In the genomic region with DNA sequence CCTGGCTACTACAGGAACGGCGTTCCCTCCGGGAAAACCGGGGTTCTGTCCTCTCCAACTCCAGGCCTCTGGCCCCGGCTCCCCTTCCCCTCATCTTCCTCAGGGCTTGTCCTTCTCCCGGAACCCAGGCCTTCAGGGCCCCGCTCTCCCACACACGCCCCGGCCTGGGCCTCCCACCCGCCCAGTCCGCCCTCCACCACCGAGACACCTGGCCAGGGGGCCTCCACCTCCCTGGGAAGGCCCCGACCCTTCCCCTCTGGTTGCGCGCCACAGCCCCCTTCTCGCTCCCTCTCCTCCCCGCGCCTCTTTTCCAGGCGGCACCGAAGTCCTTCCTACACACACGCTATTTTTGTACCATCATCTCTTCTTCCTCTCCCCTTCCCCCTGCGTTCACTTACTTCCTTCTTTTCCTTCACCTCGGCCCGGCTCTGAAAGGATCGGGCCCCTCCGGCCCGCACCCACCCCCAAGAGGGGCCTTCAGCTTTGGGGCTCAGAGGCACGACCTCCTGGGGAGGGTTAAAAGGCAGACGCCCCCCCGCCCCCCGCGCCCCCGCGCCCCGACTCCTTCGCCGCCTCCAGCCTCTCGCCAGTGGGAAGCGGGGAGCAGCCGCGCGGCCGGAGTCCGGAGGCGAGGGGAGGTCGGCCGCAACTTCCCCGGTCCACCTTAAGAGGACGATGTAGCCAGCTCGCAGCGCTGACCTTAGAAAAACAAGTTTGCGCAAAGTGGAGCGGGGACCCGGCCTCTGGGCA, we compare ENCODE assay signal across 8 cellular contexts. TPM values are rescaled to one million over a fixed set of nuclear protein-coding genes. Genes with fewer than 3 reads are reported as not detected.
DNase-seq lines count a peak whose midpoint lies in the region; FAIRE-seq and TF ChIP-seq lines count a peak whose summit lies in the region.

No MANE protein-coding gene starts in this region.

- no peak for TF ChIP-seq POLR2A in esophagus squamous epithelium (IDR thresholded peaks at IDR 0.05)

- TF ChIP-seq CTCF in C4-2B (conservative IDR thresholded peaks at IDR 0.05) = no peak
- TF ChIP-seq CTCF in esophagus squamous epithelium (IDR thresholded peaks at IDR 0.05) = no peak
- no peak for TF ChIP-seq CTCF in neural cell (IDR thresholded peaks at IDR 0.05; ENCODE audit: poor library complexity, severe bottlenecking)
- no peak for TF ChIP-seq CTCF in kidney (IDR thresholded peaks at IDR 0.05; ENCODE audit: borderline replicate concordance, extremely low read depth, insufficient read depth)

- H3K27me3 ChIP-seq in esophagus squamous epithelium (peaks cover 0 to 5% (median 0%) of the 10 kb centered on the region in 4 donors), neural cell (ENCODE audit: insufficient read depth, low read depth, low read length) (peaks cover 5% of the 10 kb centered on the region)

- H3K4me2 ChIP-seq in neural cell (ENCODE audit: low read length) = no peak overlapping the region

- no peak for FAIRE-seq in kidney (lab: Jason Lieb, UNC)

- no peak for TF ChIP-seq RAD21 in neural cell (conservative IDR thresholded peaks at IDR 0.05)

- no peaks in the 10 kb centered on the region for H3K9me2 ChIP-seq in neural cell (ENCODE audit: insufficient read depth, low read length)

- intact Hi-C loops in esophagus squamous epithelium (cut with DNase I) (loop anchor here (10.0 kb wide), 1 partner anchor 89 kb away; no protein-coding TSS in a partner anchor), kidney (cut with DNase I) (no loop called here)

- H3K36me3 ChIP-seq in esophagus squamous epithelium (no peaks in the 10 kb centered on the region), neural cell (ENCODE audit: insufficient read depth, low read length) (no peaks in the 10 kb centered on the region), kidney (ENCODE audit: control insufficient read depth in 1 of 2, insufficient read depth in 2 of 2, low read length in 2 of 2) (no peaks in the 10 kb centered on the region)

- H3K27ac ChIP-seq in C4-2B (peak overlapping the region; percentile 67), esophagus squamous epithelium (peak overlapping the region; percentile 89 to 98 (median 93)), neural cell (ENCODE audit: low read length) (no peak overlapping the region), kidney (ENCODE audit: low read depth in 2 of 2, low read length in 2 of 2) (peak overlapping the region in 1 of 2 donors; percentile 53)

- no peaks in the 10 kb centered on the region for H3K79me2 ChIP-seq in neural cell (replicated peaks; ENCODE audit: insufficient read depth, low read length)

- 21 to 32% methylated on average over 18 to 23 of the region's 54 CpGs for WGBS in esophagus squamous epithelium, 2 donors

- H3K4me3 ChIP-seq in esophagus squamous epithelium (peak overlapping the region; percentile 48 to 74 (median 68)), neural cell (ENCODE audit: low read length) (peak overlapping the region; percentile 67), kidney (ENCODE audit: low read length in 2 of 2) (peak overlapping the region in 1 of 2 donors; percentile 25)

- H2AFZ ChIP-seq in neural cell (ENCODE audit: low read depth, low read length) = no peak overlapping the region

- no peaks in the 10 kb centered on the region for H4K20me1 ChIP-seq in neural cell (ENCODE audit: insufficient read depth)

- H3K9me3 ChIP-seq in esophagus squamous epithelium (no peaks in the 10 kb centered on the region), neural cell (ENCODE audit: low read length) (no peaks in the 10 kb centered on the region), kidney (ENCODE audit: control insufficient read depth in 1 of 2, low read length in 2 of 2) (no peaks in the 10 kb centered on the region)

- peaks cover 32 to 83% (median 51%) of the 10 kb centered on the region in 3 donors for H3K4me1 ChIP-seq in esophagus squamous epithelium
- H3K4me1 ChIP-seq in kidney (ENCODE audit: control insufficient read depth in 1 of 2, insufficient read depth in 1 of 2, low read depth in 1 of 2, low read length in 2 of 2) = peaks cover 0 to 3% of the 10 kb centered on the region in 2 donors

- H3K9ac ChIP-seq in neural cell (ENCODE audit: low read length) (peak overlapping the region; percentile 72), kidney (ENCODE audit: low read length in 2 of 2) (peak overlapping the region in 1 of 2 donors; percentile 26)

- DNase-seq in OCI-M1 (lab: John Stamatoyannopoulos, UW) = peak; percentile 71
- DNase-seq in esophagus squamous epithelium (lab: John Stamatoyannopoulos, UW) = no peak
- DNase-seq in NCI-H1417 treated with DMSO at 0.1 percent for 48 hours (lab: John Stamatoyannopoulos, UW) = no peak
- DNase-seq in cerebellum (ENCODE audit: low spot score) = no peak
- no peak for DNase-seq in NCI-H2081 treated with DMSO at 0.1 percent for 48 hours (lab: John Stamatoyannopoulos, UW)
- no peak for DNase-seq in kidney

- TF ChIP-seq EP300 in neural cell (conservative IDR thresholded peaks at IDR 0.05; ENCODE audit: poor library complexity, severe bottlenecking) = no peak

- H3F3A ChIP-seq in neural cell (ENCODE audit: insufficient read depth, low read length, poor library complexity, severe bottlenecking) = no peaks in the 10 kb centered on the region

TF ChIP-seq in neural cell, 6 proteins besides CTCF, POLR2A, EP300 and RAD21:
- TF ChIP-seq, protein P1, sequence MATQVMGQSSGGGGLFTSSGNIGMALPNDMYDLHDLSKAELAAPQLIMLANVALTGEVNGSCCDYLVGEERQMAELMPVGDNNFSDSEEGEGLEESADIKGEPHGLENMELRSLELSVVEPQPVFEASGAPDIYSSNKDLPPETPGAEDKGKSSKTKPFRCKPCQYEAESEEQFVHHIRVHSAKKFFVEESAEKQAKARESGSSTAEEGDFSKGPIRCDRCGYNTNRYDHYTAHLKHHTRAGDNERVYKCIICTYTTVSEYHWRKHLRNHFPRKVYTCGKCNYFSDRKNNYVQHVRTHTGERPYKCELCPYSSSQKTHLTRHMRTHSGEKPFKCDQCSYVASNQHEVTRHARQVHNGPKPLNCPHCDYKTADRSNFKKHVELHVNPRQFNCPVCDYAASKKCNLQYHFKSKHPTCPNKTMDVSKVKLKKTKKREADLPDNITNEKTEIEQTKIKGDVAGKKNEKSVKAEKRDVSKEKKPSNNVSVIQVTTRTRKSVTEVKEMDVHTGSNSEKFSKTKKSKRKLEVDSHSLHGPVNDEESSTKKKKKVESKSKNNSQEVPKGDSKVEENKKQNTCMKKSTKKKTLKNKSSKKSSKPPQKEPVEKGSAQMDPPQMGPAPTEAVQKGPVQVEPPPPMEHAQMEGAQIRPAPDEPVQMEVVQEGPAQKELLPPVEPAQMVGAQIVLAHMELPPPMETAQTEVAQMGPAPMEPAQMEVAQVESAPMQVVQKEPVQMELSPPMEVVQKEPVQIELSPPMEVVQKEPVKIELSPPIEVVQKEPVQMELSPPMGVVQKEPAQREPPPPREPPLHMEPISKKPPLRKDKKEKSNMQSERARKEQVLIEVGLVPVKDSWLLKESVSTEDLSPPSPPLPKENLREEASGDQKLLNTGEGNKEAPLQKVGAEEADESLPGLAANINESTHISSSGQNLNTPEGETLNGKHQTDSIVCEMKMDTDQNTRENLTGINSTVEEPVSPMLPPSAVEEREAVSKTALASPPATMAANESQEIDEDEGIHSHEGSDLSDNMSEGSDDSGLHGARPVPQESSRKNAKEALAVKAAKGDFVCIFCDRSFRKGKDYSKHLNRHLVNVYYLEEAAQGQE (IDR thresholded peaks at IDR 0.05; ENCODE audit: borderline replicate concordance) = no peak
- TF ChIP-seq SMC3 (conservative IDR thresholded peaks at IDR 0.05; ENCODE audit: poor library complexity) = peak; percentile 38
- TF ChIP-seq TAF1 (IDR thresholded peaks at IDR 0.05; ENCODE audit: low read depth) = no peak
- no peak for TF ChIP-seq MXI1 (conservative IDR thresholded peaks at IDR 0.05; ENCODE audit: poor library complexity, severe bottlenecking)
- TF ChIP-seq EZH2 (IDR thresholded peaks at IDR 0.05; ENCODE audit: borderline replicate concordance, insufficient read depth, low read length, poor library complexity, severe bottlenecking) = no peak
- TF ChIP-seq POLR2AphosphoS5 (IDR thresholded peaks at IDR 0.05) = no peak

RNA-seq across cellular contexts. Expression of a gene that starts 1.3 kb away (rescaled TPM):
- 10 to 100 TPM in 3 of 4 donors, 1 to 10 TPM in 1; 9.3 to 23.4 (median 20.1) TPM for total RNA-seq in esophagus squamous epithelium
- 6.7 and 8.0 TPM in 2 replicates for polyA plus RNA-seq in neural cell
- 6.8 and 8.2 TPM in 2 replicates for polyA minus RNA-seq in neural cell
- total RNA-seq in cerebellum = 8.0 TPM
- 46.6 TPM for total RNA-seq in kidney
- polyA plus RNA-seq in kidney (ENCODE audit: insufficient read depth, low read depth, low replicate concordance) = 24.7 TPM
